1 cellular context compared by ENCODE assay signal in the genomic region with DNA sequence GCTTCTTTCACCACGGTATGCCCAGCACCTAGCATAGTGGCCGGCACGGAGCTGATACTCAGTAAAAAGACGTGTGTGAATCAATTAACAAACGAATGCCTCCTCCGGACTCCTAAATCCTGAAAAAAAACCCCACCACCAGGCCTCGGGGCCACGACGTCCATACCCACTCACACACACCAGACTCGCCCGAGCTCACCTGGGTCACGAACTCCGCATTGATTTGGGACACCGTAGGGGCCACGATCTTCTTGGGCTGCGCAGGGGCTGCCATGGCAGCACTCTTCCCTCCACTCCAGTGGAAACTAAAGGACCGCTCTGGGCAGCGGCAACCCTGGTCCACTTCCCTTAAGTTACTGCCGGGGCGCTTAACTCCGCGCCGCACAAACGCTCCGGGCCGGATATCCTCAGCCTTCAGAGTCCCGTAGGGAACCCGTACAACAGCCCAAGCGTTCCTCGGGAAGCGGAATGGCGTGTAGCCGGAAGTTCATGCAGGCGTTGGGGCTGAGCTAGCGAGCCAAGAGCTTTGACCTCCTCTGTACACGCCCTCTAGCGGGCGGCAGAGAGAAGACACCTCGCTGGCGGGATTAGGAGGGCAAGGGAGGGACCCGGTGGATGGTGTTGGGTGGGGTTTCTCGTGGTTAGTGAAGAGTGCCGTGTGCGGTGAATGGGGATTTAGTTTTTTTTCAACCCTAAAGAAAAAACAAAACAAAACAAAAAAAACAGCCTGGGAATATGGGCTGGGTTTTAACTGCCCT.
TF ChIP-seq lines count a peak whose summit lies in the region.

A gene (minus strand): TSS at position 403 of the 758 bp plus-strand sequence. CDS start 129 bp downstream, at position 274.

TF ChIP-seq in HepG2, 621 proteins besides CTCF, POLR2A, EP300 and RAD21 (continued from another document and continues in another):
- TF ChIP-seq FOXK1 (CRISPR knock-in tag; IDR thresholded peaks at IDR 0.05; ENCODE audit: borderline replicate concordance, low read depth) (peak; percentile 97), KDM5A (IDR thresholded peaks at IDR 0.05; ENCODE audit: borderline replicate concordance, low read length) (peak; percentile 96), ZNF558 (CRISPR knock-in tag; IDR thresholded peaks at IDR 0.05; ENCODE audit: borderline replicate concordance) (no peak), ETV6 (CRISPR knock-in tag; conservative IDR thresholded peaks at IDR 0.05) (no peak), ZNF460 (CRISPR knock-in tag; IDR thresholded peaks at IDR 0.05; ENCODE audit: borderline replicate concordance) (peak; percentile 17; the same call in 1 of the 2 replicates), MXD4 (CRISPR knock-in tag; IDR thresholded peaks at IDR 0.05) (peak; percentile 83), ZFP90 (CRISPR knock-in tag; IDR thresholded peaks at IDR 0.05; ENCODE audit: borderline replicate concordance) (0 out of 2 replicates have a peak, but pooled peaks have one; percentile 43), ZNF335 (CRISPR knock-in tag; IDR thresholded peaks at IDR 0.05) (peak; percentile 88), PRPF4 (IDR thresholded peaks at IDR 0.05; ENCODE audit: low read depth, low read length, poor library complexity, severe bottlenecking) (no peak), HIVEP1 (CRISPR knock-in tag; IDR thresholded peaks at IDR 0.05) (no peak), SP1 (IDR thresholded peaks at IDR 0.05) (no peak), SP1 (CRISPR knock-in tag; IDR thresholded peaks at IDR 0.05) (peak; percentile 73), SALL2 (CRISPR knock-in tag; IDR thresholded peaks at IDR 0.05) (peak; percentile 93), TAF15 (IDR thresholded peaks at IDR 0.05; ENCODE audit: low read depth, low read length, poor library complexity, severe bottlenecking) (no peak), TP53 (CRISPR knock-in tag; conservative IDR thresholded peaks at IDR 0.05) (no peak), ZNF83 (CRISPR knock-in tag; IDR thresholded peaks at IDR 0.05; ENCODE audit: borderline replicate concordance) (no peak), ZFP82 (CRISPR knock-in tag; IDR thresholded peaks at IDR 0.05; ENCODE audit: borderline replicate concordance) (0 out of 2 replicates have a peak, but pooled peaks have one; percentile 65), SOX13 (IDR thresholded peaks at IDR 0.05) (no peak), SOX13 (CRISPR knock-in tag; conservative IDR thresholded peaks at IDR 0.05 in 1 of 2, IDR thresholded peaks at IDR 0.05 in 1 of 2) (peak in 1 of 2 experiments; percentile 66; a peak in 1 of 4 replicates), ZNF660 (CRISPR knock-in tag; IDR thresholded peaks at IDR 0.05; ENCODE audit: borderline replicate concordance, low read depth) (no peak), MYC (CRISPR knock-in tag; IDR thresholded peaks at IDR 0.05; ENCODE audit: borderline replicate concordance) (peak; percentile 77; the same call in 1 of the 2 replicates), ZNF841 (CRISPR knock-in tag; IDR thresholded peaks at IDR 0.05; ENCODE audit: borderline replicate concordance) (peak; percentile 71; the same call in 1 of the 2 replicates), ZNF557 (CRISPR knock-in tag; IDR thresholded peaks at IDR 0.05) (no peak), SNRNP70 (IDR thresholded peaks at IDR 0.05; ENCODE audit: low read depth, low read length) (no peak), KDM5B (CRISPR knock-in tag; IDR thresholded peaks at IDR 0.05; ENCODE audit: borderline replicate concordance) (no peak; the same call in 1 of the 2 replicates), KMT2B (CRISPR knock-in tag; IDR thresholded peaks at IDR 0.05) (peak; percentile 98), HOXA3 (CRISPR knock-in tag; IDR thresholded peaks at IDR 0.05) (peak; percentile 96), HNRNPH1 (optimal IDR thresholded peaks at IDR 0.05; ENCODE audit: low read depth, low read length) (no peak), ESRRA (CRISPR knock-in tag; IDR thresholded peaks at IDR 0.05; ENCODE audit: low read depth) (peak; percentile 55; the same call in 1 of the 2 replicates), SPEN (CRISPR knock-in tag; IDR thresholded peaks at IDR 0.05; ENCODE audit: low read depth) (peak; percentile 92), CCDC6 (CRISPR knock-in tag; IDR thresholded peaks at IDR 0.05) (no peak), HCFC1 (IDR thresholded peaks at IDR 0.05; ENCODE audit: low read depth, low read length) (peak; percentile 81), KDM1A (CRISPR knock-in tag; IDR thresholded peaks at IDR 0.05) (no peak), ZFP41 (CRISPR knock-in tag; IDR thresholded peaks at IDR 0.05; ENCODE audit: borderline replicate concordance) (no peak)
- TF ChIP-seq, protein P1, sequence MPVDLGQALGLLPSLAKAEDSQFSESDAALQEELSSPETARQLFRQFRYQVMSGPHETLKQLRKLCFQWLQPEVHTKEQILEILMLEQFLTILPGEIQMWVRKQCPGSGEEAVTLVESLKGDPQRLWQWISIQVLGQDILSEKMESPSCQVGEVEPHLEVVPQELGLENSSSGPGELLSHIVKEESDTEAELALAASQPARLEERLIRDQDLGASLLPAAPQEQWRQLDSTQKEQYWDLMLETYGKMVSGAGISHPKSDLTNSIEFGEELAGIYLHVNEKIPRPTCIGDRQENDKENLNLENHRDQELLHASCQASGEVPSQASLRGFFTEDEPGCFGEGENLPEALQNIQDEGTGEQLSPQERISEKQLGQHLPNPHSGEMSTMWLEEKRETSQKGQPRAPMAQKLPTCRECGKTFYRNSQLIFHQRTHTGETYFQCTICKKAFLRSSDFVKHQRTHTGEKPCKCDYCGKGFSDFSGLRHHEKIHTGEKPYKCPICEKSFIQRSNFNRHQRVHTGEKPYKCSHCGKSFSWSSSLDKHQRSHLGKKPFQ (CRISPR knock-in tag; IDR thresholded peaks at IDR 0.05; ENCODE audit: insufficient replicate concordance) = peak; percentile 20
- TF ChIP-seq, protein P2, sequence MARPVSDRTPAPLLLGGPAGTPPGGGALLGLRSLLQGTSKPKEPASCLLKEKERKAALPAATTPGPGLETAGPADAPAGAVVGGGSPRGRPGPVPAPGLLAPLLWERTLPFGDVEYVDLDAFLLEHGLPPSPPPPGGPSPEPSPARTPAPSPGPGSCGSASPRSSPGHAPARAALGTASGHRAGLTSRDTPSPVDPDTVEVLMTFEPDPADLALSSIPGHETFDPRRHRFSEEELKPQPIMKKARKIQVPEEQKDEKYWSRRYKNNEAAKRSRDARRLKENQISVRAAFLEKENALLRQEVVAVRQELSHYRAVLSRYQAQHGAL (CRISPR knock-in tag; IDR thresholded peaks at IDR 0.05; ENCODE audit: not compliant biosample characterization) = no peak
- TF ChIP-seq, protein P3, sequence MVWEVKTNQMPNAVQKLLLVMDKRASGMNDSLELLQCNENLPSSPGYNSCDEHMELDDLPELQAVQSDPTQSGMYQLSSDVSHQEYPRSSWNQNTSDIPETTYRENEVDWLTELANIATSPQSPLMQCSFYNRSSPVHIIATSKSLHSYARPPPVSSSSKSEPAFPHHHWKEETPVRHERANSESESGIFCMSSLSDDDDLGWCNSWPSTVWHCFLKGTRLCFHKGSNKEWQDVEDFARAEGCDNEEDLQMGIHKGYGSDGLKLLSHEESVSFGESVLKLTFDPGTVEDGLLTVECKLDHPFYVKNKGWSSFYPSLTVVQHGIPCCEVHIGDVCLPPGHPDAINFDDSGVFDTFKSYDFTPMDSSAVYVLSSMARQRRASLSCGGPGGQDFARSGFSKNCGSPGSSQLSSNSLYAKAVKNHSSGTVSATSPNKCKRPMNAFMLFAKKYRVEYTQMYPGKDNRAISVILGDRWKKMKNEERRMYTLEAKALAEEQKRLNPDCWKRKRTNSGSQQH (CRISPR knock-in tag; IDR thresholded peaks at IDR 0.05; ENCODE audit: low read depth) = 0 out of 2 replicates have a peak, but pooled peaks have one; percentile 45
- TF ChIP-seq, protein P4, sequence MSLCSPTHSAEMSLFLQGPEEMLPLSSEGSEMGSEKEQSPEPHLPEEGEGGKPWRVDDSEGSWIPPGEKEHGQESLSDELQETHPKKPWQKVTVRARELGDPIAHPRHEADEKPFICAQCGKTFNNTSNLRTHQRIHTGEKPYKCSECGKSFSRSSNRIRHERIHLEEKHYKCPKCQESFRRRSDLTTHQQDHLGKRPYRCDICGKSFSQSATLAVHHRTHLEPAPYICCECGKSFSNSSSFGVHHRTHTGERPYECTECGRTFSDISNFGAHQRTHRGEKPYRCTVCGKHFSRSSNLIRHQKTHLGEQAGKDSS (CRISPR knock-in tag; IDR thresholded peaks at IDR 0.05; ENCODE audit: borderline replicate concordance, low read depth) = peak; percentile 97; the same call in 1 of the 2 replicates
- TF ChIP-seq, protein P5, sequence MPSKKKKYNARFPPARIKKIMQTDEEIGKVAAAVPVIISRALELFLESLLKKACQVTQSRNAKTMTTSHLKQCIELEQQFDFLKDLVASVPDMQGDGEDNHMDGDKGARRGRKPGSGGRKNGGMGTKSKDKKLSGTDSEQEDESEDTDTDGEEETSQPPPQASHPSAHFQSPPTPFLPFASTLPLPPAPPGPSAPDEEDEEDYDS (CRISPR knock-in tag; IDR thresholded peaks at IDR 0.05) = peak; percentile 74
- TF ChIP-seq, protein P6, sequence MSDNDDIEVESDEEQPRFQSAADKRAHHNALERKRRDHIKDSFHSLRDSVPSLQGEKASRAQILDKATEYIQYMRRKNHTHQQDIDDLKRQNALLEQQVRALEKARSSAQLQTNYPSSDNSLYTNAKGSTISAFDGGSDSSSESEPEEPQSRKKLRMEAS (IDR thresholded peaks at IDR 0.05) = peak; percentile 81
- TF ChIP-seq, protein P7, sequence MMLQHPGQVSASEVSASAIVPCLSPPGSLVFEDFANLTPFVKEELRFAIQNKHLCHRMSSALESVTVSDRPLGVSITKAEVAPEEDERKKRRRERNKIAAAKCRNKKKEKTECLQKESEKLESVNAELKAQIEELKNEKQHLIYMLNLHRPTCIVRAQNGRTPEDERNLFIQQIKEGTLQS (CRISPR knock-in tag; IDR thresholded peaks at IDR 0.05) = 0 out of 2 replicates have a peak, but pooled peaks have one; percentile 31
- TF ChIP-seq, protein P8, sequence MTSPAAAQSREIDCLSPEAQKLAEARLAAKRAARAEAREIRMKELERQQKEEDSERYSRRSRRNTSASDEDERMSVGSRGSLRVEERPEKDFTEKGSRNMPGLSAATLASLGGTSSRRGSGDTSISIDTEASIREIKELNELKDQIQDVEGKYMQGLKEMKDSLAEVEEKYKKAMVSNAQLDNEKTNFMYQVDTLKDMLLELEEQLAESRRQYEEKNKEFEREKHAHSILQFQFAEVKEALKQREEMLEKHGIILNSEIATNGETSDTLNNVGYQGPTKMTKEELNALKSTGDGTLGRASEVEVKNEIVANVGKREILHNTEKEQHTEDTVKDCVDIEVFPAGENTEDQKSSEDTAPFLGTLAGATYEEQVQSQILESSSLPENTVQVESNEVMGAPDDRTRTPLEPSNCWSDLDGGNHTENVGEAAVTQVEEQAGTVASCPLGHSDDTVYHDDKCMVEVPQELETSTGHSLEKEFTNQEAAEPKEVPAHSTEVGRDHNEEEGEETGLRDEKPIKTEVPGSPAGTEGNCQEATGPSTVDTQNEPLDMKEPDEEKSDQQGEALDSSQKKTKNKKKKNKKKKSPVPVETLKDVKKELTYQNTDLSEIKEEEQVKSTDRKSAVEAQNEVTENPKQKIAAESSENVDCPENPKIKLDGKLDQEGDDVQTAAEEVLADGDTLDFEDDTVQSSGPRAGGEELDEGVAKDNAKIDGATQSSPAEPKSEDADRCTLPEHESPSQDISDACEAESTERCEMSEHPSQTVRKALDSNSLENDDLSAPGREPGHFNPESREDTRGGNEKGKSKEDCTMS (CRISPR knock-in tag; conservative IDR thresholded peaks at IDR 0.05) = 0 out of 2 replicates have a peak, but pooled peaks have one; percentile 50
- TF ChIP-seq, protein P9, sequence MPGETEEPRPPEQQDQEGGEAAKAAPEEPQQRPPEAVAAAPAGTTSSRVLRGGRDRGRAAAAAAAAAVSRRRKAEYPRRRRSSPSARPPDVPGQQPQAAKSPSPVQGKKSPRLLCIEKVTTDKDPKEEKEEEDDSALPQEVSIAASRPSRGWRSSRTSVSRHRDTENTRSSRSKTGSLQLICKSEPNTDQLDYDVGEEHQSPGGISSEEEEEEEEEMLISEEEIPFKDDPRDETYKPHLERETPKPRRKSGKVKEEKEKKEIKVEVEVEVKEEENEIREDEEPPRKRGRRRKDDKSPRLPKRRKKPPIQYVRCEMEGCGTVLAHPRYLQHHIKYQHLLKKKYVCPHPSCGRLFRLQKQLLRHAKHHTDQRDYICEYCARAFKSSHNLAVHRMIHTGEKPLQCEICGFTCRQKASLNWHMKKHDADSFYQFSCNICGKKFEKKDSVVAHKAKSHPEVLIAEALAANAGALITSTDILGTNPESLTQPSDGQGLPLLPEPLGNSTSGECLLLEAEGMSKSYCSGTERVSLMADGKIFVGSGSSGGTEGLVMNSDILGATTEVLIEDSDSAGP (CRISPR knock-in tag; IDR thresholded peaks at IDR 0.05; ENCODE audit: borderline replicate concordance) = peak; percentile 87; the same call in 1 of the 2 replicates
- TF ChIP-seq, protein P10, sequence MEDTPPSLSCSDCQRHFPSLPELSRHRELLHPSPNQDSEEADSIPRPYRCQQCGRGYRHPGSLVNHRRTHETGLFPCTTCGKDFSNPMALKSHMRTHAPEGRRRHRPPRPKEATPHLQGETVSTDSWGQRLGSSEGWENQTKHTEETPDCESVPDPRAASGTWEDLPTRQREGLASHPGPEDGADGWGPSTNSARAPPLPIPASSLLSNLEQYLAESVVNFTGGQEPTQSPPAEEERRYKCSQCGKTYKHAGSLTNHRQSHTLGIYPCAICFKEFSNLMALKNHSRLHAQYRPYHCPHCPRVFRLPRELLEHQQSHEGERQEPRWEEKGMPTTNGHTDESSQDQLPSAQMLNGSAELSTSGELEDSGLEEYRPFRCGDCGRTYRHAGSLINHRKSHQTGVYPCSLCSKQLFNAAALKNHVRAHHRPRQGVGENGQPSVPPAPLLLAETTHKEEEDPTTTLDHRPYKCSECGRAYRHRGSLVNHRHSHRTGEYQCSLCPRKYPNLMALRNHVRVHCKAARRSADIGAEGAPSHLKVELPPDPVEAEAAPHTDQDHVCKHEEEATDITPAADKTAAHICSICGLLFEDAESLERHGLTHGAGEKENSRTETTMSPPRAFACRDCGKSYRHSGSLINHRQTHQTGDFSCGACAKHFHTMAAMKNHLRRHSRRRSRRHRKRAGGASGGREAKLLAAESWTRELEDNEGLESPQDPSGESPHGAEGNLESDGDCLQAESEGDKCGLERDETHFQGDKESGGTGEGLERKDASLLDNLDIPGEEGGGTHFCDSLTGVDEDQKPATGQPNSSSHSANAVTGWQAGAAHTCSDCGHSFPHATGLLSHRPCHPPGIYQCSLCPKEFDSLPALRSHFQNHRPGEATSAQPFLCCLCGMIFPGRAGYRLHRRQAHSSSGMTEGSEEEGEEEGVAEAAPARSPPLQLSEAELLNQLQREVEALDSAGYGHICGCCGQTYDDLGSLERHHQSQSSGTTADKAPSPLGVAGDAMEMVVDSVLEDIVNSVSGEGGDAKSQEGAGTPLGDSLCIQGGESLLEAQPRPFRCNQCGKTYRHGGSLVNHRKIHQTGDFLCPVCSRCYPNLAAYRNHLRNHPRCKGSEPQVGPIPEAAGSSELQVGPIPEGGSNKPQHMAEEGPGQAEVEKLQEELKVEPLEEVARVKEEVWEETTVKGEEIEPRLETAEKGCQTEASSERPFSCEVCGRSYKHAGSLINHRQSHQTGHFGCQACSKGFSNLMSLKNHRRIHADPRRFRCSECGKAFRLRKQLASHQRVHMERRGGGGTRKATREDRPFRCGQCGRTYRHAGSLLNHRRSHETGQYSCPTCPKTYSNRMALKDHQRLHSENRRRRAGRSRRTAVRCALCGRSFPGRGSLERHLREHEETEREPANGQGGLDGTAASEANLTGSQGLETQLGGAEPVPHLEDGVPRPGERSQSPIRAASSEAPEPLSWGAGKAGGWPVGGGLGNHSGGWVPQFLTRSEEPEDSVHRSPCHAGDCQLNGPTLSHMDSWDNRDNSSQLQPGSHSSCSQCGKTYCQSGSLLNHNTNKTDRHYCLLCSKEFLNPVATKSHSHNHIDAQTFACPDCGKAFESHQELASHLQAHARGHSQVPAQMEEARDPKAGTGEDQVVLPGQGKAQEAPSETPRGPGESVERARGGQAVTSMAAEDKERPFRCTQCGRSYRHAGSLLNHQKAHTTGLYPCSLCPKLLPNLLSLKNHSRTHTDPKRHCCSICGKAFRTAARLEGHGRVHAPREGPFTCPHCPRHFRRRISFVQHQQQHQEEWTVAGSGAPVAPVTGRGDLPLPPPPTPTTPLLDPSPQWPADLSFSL (CRISPR knock-in tag; IDR thresholded peaks at IDR 0.05) = no peak
